16 cellular contexts compared by ENCODE assay signal in genomic region chr13:35256459-35257148, GRCh38.
DNase-seq lines count a peak whose midpoint lies in the region; ATAC-seq and TF ChIP-seq lines count a peak whose summit lies in the region.
"Had no signal": no experiment of that assay in that cellular context is flagged by ENCODE, and none has a peak within 500 bp of the region (broad histone marks: within the 10 kb centered on the region; RNA-seq: fewer than 3 reads in every experiment).

No MANE protein-coding gene starts in this region.

- WGBS in neuronal stem cell (ENCODE audit: extremely low coverage in 2 of 2, insufficient read length in 2 of 2, insufficient replicate concordance in 1 of 2), 2 donors: no CpG with 5 or more reads among the region's 9 CpGs
- 76 to 91% methylated on average over 7 to 9 of the region's 9 CpGs for WGBS in upper lobe of left lung, 2 donors

- H4K91ac ChIP-seq in neuronal stem cell (ENCODE audit: low read depth, low read length, poor library complexity): no peak overlapping the region

- no peak overlapping the region for H3K27ac ChIP-seq in neuronal stem cell (replicated peaks; ENCODE audit: low read length)
- no peak overlapping the region for H3K27ac ChIP-seq in upper lobe of left lung
- H3K27ac ChIP-seq in caudate nucleus (ENCODE audit: low read depth, low read length): no peak overlapping the region

- no peak overlapping the region for H3K4ac ChIP-seq in neuronal stem cell (ENCODE audit: low read length)

- no peak for TF ChIP-seq POLR2A in upper lobe of left lung (IDR thresholded peaks at IDR 0.05)

- peak overlapping the region in 1 of 2 donors; percentile 27 for H3K4me3 ChIP-seq in neuronal stem cell (ENCODE audit: low read length in 2 of 2)
- no peak overlapping the region for H3K4me3 ChIP-seq in upper lobe of left lung
- H3K4me3 ChIP-seq: GM23338 had no signal

- no peaks in the 10 kb centered on the region for H3K79me1 ChIP-seq in neuronal stem cell (ENCODE audit: low read depth, low read length)

- no peak overlapping the region for H2AFZ ChIP-seq in neuronal stem cell (ENCODE audit: low read length)
- H2AFZ ChIP-seq: GM23338 had no signal

- DNase-seq in ecto neural progenitor cell (ENCODE audit: low spot score): peak; percentile 26
- DNase-seq in islet precursor cell: peak; percentile 29
- DNase-seq in neuronal stem cell (ENCODE audit: low spot score): no peak
- DNase-seq in upper lobe of left lung: peak in 1 of 2 donors; percentile 41
- DNase-seq in DMS79 treated with DMSO at 0.1 percent for 48 hours (lab: John Stamatoyannopoulos, UW): no peak
- DNase-seq in NCI-H1105 (lab: John Stamatoyannopoulos, UW): no peak
- DNase-seq in caudate nucleus (lab: John Stamatoyannopoulos, UW): no peak
- DNase-seq: ACHN; BE2C; C1 segment of cervical spinal cord; CD4-positive, alpha-beta memory T cell; DMS153; DMS79; GF-D8; HCEC 1CT had no signal

- H3K27me3 ChIP-seq in neuronal stem cell (ENCODE audit: control insufficient read depth in 3 of 3, insufficient read depth in 3 of 3, low read depth in 1 of 3, low read length in 3 of 3) (no peaks in the 10 kb centered on the region), upper lobe of left lung (no peaks in the 10 kb centered on the region)
- H3K27me3 ChIP-seq: BE2C had no signal

- H4K8ac ChIP-seq in neuronal stem cell (ENCODE audit: low read depth, low read length): no peak overlapping the region

- H3K4me2 ChIP-seq in neuronal stem cell (ENCODE audit: insufficient read depth, low read length, poor library complexity, severe bottlenecking): no peak overlapping the region
- H3K4me2 ChIP-seq: GM23338 had no signal

- peak overlapping the region; percentile 17 for H3K14ac ChIP-seq in neuronal stem cell (ENCODE audit: low read length)

- H3K4me1 ChIP-seq in neuronal stem cell (ENCODE audit: control insufficient read depth in 2 of 2, insufficient read depth in 1 of 2, low read depth in 1 of 2, low read length in 2 of 2) (no peaks in the 10 kb centered on the region), upper lobe of left lung (no peaks in the 10 kb centered on the region)

- H3K9me3 ChIP-seq in neuronal stem cell (replicated peaks in 1 of 2; ENCODE audit: control insufficient read depth in 2 of 2, insufficient read depth in 1 of 2, low read depth in 1 of 2, low read length in 2 of 2) (peaks cover 7 to 15% of the 10 kb centered on the region in 2 donors), upper lobe of left lung (peaks cover 0 to 3% (median 0%) of the 10 kb centered on the region in 4 donors)
- H3K9me3 ChIP-seq: BE2C had no signal

- no peak overlapping the region for H2AK5ac ChIP-seq in neuronal stem cell (ENCODE audit: low read depth, low read length)

- TF ChIP-seq CTCF in upper lobe of left lung (IDR thresholded peaks at IDR 0.05): no peak

- peak overlapping the region; percentile 1 for H2BK5ac ChIP-seq in neuronal stem cell (ENCODE audit: low read length)

- no peak overlapping the region for H2BK12ac ChIP-seq in neuronal stem cell (ENCODE audit: low read length)

- H2BK15ac ChIP-seq in neuronal stem cell (ENCODE audit: low read length): no peak overlapping the region

- ATAC-seq in upper lobe of left lung (ENCODE audit: low FRiP score in 2 of 2): peak; percentile 6 to 53
- ATAC-seq: GM23338 had no signal

- H2BK120ac ChIP-seq in neuronal stem cell (ENCODE audit: low read depth, low read length): no peak overlapping the region

- H3K18ac ChIP-seq in neuronal stem cell (ENCODE audit: low read length): no peak overlapping the region

- no peak overlapping the region for H3K9ac ChIP-seq in neuronal stem cell (ENCODE audit: low read depth, low read length, poor library complexity)

- H3K23ac ChIP-seq in neuronal stem cell (ENCODE audit: low read depth, low read length, poor library complexity): peak overlapping the region; percentile 58

- peaks cover 0 to 2% of the 10 kb centered on the region in 2 donors for H3K36me3 ChIP-seq in neuronal stem cell (replicated peaks in 1 of 2; ENCODE audit: control insufficient read depth in 2 of 2, insufficient read depth in 2 of 2, low read length in 2 of 2)
- no peaks in the 10 kb centered on the region for H3K36me3 ChIP-seq in upper lobe of left lung

- no peak for TF ChIP-seq EP300 in upper lobe of left lung (IDR thresholded peaks at IDR 0.05)

Comparison
In these comparisons a context has a peak if more than half of its experiments do, and no peak if none do; other contexts are left out.
1. DNase-seq: peak in ecto neural progenitor cell (single experiment) and islet precursor cell (single experiment); none in neuronal stem cell (single experiment), DMS79 treated with DMSO at 0.1 percent for 48 hours (single experiment), NCI-H1105 (single experiment) and caudate nucleus (0 of 61).